Comparison of ENCODE assay signal across 1 cellular context in genomic region chr10:96656839-96657238, GRCh38.
TF ChIP-seq lines count a peak whose summit lies in the region.

No MANE protein-coding gene starts in this region.

TF ChIP-seq in H1, 55 proteins besides CTCF, POLR2A, EP300 and RAD21 (continued from another document):
- TF ChIP-seq CHD7 (IDR thresholded peaks at IDR 0.05; ENCODE audit: insufficient replicate concordance, low read length) = no peak
- no peak for TF ChIP-seq TEAD4 (IDR thresholded peaks at IDR 0.05; ENCODE audit: low read depth, low read length)
- no peak for TF ChIP-seq SP2 (IDR thresholded peaks at IDR 0.05; ENCODE audit: low read length)
- no peak for TF ChIP-seq EZH2 (IDR thresholded peaks at IDR 0.05; ENCODE audit: low read depth, low read length, severe bottlenecking)
- no peak for TF ChIP-seq RFX5 (IDR thresholded peaks at IDR 0.05; ENCODE audit: borderline replicate concordance, low read depth, low read length)
- TF ChIP-seq NRF1 (IDR thresholded peaks at IDR 0.05; ENCODE audit: low read depth, low read length) = no peak
- no peak for TF ChIP-seq BCL11A (IDR thresholded peaks at IDR 0.05; ENCODE audit: low read depth in 2 of 2, low read length in 2 of 2)
- TF ChIP-seq PHF8 (conservative IDR thresholded peaks at IDR 0.05; ENCODE audit: low read depth, low read length) = no peak
- no peak for TF ChIP-seq SP4 (IDR thresholded peaks at IDR 0.05; ENCODE audit: low read length)
- TF ChIP-seq TCF12 (IDR thresholded peaks at IDR 0.05; ENCODE audit: low read depth, low read length) = no peak
- no peak for TF ChIP-seq TAF7 (optimal IDR thresholded peaks at IDR 0.05; ENCODE audit: borderline replicate concordance, low read depth, low read length)
- TF ChIP-seq YY1 (IDR thresholded peaks at IDR 0.05; ENCODE audit: low read depth, low read length) = no peak
- no peak for TF ChIP-seq NANOG (IDR thresholded peaks at IDR 0.05; ENCODE audit: insufficient read depth, low read depth, low read length, poor library complexity, severe bottlenecking)
TF ChIP-seq in H1: peak in this region for 0.
